In genomic region chr16:85898521-85899442, GRCh38 we compare ENCODE assay signal across 8 cellular contexts. TPM values are rescaled to one million over a fixed set of nuclear protein-coding genes. Genes with fewer than 3 reads are reported as not detected.
DNase-seq lines count a peak whose midpoint lies in the region; ATAC-seq and TF ChIP-seq lines count a peak whose summit lies in the region.

IRF8 (plus strand) TSS chr16:85899162; CDS start chr16:85903016, 3,854 bp downstream.

- peaks cover 37 to 49% (median 46%) of the 10 kb centered on the region in 3 donors for H3K4me1 Mint-ChIP-seq in T-cell

- DNase-seq in GM10248 (ENCODE audit: extremely low spot score), result peak; percentile 93
- DNase-seq in T-cell, result peak; percentile 29 to 76 (median 62)
- DNase-seq in amygdala (lab: John Stamatoyannopoulos, UW), result peak in 29 of 56 donors; percentile 4 to 63 (median 23)
- peak; percentile 83 for DNase-seq in iPS-NIHi11 (ENCODE audit: low spot score)
- peak; percentile 92 for DNase-seq in stimulated activated CD4-positive, alpha-beta T cell treated with anti-CD3 and anti-CD28 coated beads, Interleukin-12 subunit alpha, Interleukin-12 subunit beta, amount 100 ng/mL, for 4 hours
- DNase-seq in NCI-H2196 treated with DMSO at 0.1 percent for 48 hours (lab: John Stamatoyannopoulos, UW; ENCODE audit: unreplicated experiment), result no peak

- no peaks in the 10 kb centered on the region for H3K9me3 Mint-ChIP-seq in T-cell

- H3K36me3 Mint-ChIP-seq in T-cell, result no peaks in the 10 kb centered on the region

- peak within 1 kb of the TSS; percentile 80 to 82 (median 82) for H3K4me3 Mint-ChIP-seq in T-cell

- POLR2A ChIA-PET in GM10248 (lab: Yijun Ruan, JAX), result interaction anchor here (0.6 to 1.6 kb wide), 8 partner anchors 9 to 103 kb away, joined by 3 to 9 read pairs (median 6); no protein-coding TSS in a partner anchor
- POLR2A ChIA-PET in T-cell (lab: Charles Lee), result no interaction called here

- peak within 1 kb of the TSS; percentile 50 to 70 for H3K27ac Mint-ChIP-seq in T-cell

- peaks cover 5 to 23% of the 10 kb centered on the region in 2 donors for H3K27me3 Mint-ChIP-seq in T-cell

- ATAC-seq in HG02588 (IDR thresholded peaks at IDR 0.05; ENCODE audit: unreplicated experiment) (peak; percentile 31), T-cell (replicated peaks in 1 of 4) (peak; percentile 71 to 82 (median 81)), HG03457 (IDR thresholded peaks at IDR 0.05; ENCODE audit: unreplicated experiment) (no peak)

- TF ChIP-seq CTCF in GM10248 (IDR thresholded peaks at IDR 0.05; ENCODE audit: control extremely low read depth, extremely low read depth, low read depth, missing control alignments), result no peak

- CTCF ChIA-PET in GM10248 (lab: Yijun Ruan, JAX), result interaction anchor here (1.0 to 3.8 kb wide), 8 partner anchors 9 to 113 kb away, joined by 3 to 59 read pairs (median 4); no protein-coding TSS in a partner anchor
- CTCF ChIA-PET in T-cell (lab: Charles Lee), result interaction anchor here (0.6 to 0.9 kb wide), 4 partner anchors 55 to 79 kb away, joined by 3 to 5 read pairs (median 3); no protein-coding TSS in a partner anchor

RNA-seq across cellular contexts. Expression of gene IRF8, which starts in this region (rescaled TPM):
- total RNA-seq in T-cell, result 10 to 100 TPM in 3 of 5 donors, 1 to 10 TPM in 2; 7.7 to 17.0 (median 10.3) TPM
